In genomic region chr4:183906486-183906735, GRCh38 we compare ENCODE assay signal across 12 cellular contexts. TPM values are rescaled to one million over a fixed set of nuclear protein-coding genes. Genes with fewer than 3 reads are reported as not detected.
DNase-seq lines count a peak whose midpoint lies in the region; ATAC-seq and TF ChIP-seq lines count a peak whose summit lies in the region.
"Had no signal": no experiment of that assay in that cellular context is flagged by ENCODE, and none has a peak within 500 bp of the region (broad histone marks: within the 10 kb centered on the region; RNA-seq: fewer than 3 reads in every experiment).

No MANE protein-coding gene starts in this region.

- H3K4me1 Mint-ChIP-seq in dendritic cell treated with granulocyte-macrophage colony-stimulating factor and Interleukin-4, amounts not matched to agents 40 ng/mL and 50 ng/mL, for 4 days (ENCODE audit: low read depth), result peaks cover 21% of the 10 kb centered on the region
- H3K4me1 Mint-ChIP-seq in CD4-positive, alpha-beta memory T cell, result peaks cover 2 to 7% (median 4%) of the 10 kb centered on the region in 4 donors
- H3K4me1 Mint-ChIP-seq: central memory CD8-positive, alpha-beta T cell had no signal

- H3K4me1 ChIP-seq in HUES64 (ENCODE audit: insufficient read depth, low read length) (peaks cover 29% of the 10 kb centered on the region; the same call in 1 of the 2 replicates), liver (ENCODE audit: control insufficient read depth in 4 of 4, insufficient read depth in 4 of 4, low read length in 3 of 4) (peaks cover 3 to 25% (median 14%) of the 10 kb centered on the region in 4 donors), subcutaneous abdominal adipose tissue (ENCODE audit: control insufficient read depth in 5 of 5, insufficient read depth in 5 of 5, low read length in 5 of 5) (peaks cover 6 to 29% (median 27%) of the 10 kb centered on the region in 5 donors)
- no peaks in the 10 kb centered on the region for H3K4me1 ChIP-seq in CD4-positive, alpha-beta memory T cell (ENCODE audit: insufficient read depth, low read length)

- POLR2A ChIA-PET in CD4-positive, alpha-beta memory T cell (lab: Charles Lee; ENCODE audit: partially characterized antibody), result no interaction called here

- intact Hi-C loops in dendritic cell treated with granulocyte-macrophage colony-stimulating factor and Interleukin-4, amounts not matched to agents 40 ng/mL and 50 ng/mL, for 4 days (cut with micrococcal nuclease), result no loop called here
- intact Hi-C loops in CD4-positive, alpha-beta memory T cell (cut with micrococcal nuclease), result no loop called here

- CTCF ChIA-PET in CD4-positive, alpha-beta memory T cell (lab: Charles Lee; ENCODE audit: partially characterized antibody), result no interaction called here

- ATAC-seq in GM21381 (IDR thresholded peaks at IDR 0.05; ENCODE audit: unreplicated experiment), result no peak
- ATAC-seq: activated CD8-positive, alpha-beta T cell treated with anti-CD3 and anti-CD28 coated beads for 36 hours had no signal

- H3K27ac ChIP-seq in HUES64 (ENCODE audit: low read depth, low read length) (peak overlapping the region; percentile 45; the same call in 1 of the 2 replicates), liver (ENCODE audit: low read depth in 1 of 2, low read length in 2 of 2) (no peak overlapping the region), subcutaneous abdominal adipose tissue (ENCODE audit: low read depth, low read length) (no peak overlapping the region)
- no peak overlapping the region for H3K27ac ChIP-seq in CD4-positive, alpha-beta memory T cell (ENCODE audit: low read depth, low read length)

- no peak overlapping the region for H3K27ac Mint-ChIP-seq in dendritic cell treated with granulocyte-macrophage colony-stimulating factor and Interleukin-4, amounts not matched to agents 40 ng/mL and 50 ng/mL, for 4 days
- H3K27ac Mint-ChIP-seq in CD4-positive, alpha-beta memory T cell, result no peak overlapping the region
- H3K27ac Mint-ChIP-seq: activated CD8-positive, alpha-beta T cell treated with anti-CD3 and anti-CD28 coated beads for 36 hours had no signal

- H3K4me3 ChIP-seq in HUES64 (ENCODE audit: low read length), result peak overlapping the region; percentile 72
- peak overlapping the region in 2 of 3 donors; percentile 63 to 78 for H3K4me3 ChIP-seq in liver (ENCODE audit: low read depth in 1 of 3, low read length in 3 of 3)
- peak overlapping the region in 4 of 5 donors; percentile 56 to 74 (median 60) for H3K4me3 ChIP-seq in subcutaneous abdominal adipose tissue (ENCODE audit: low read depth in 1 of 5, low read length in 5 of 5)
- H3K4me3 ChIP-seq in CD4-positive, alpha-beta memory T cell (ENCODE audit: low read length in 2 of 2), result no peak overlapping the region

- H3K27me3 ChIP-seq in HUES64 (ENCODE audit: insufficient read depth, low read length) (peaks cover 69% of the 10 kb centered on the region), liver (ENCODE audit: control insufficient read depth in 4 of 4, insufficient read depth in 4 of 4, low read length in 3 of 4) (no peaks in the 10 kb centered on the region), subcutaneous abdominal adipose tissue (ENCODE audit: control insufficient read depth in 5 of 5, insufficient read depth in 4 of 5, low read length in 5 of 5) (peaks cover 3 to 7% (median 4%) of the 10 kb centered on the region in 5 donors)
- H3K27me3 ChIP-seq in CD4-positive, alpha-beta memory T cell (ENCODE audit: insufficient read depth, low read length), result peaks cover 16% of the 10 kb centered on the region

- 0 out of 2 replicates have a peak, but pooled peaks cover 3% of the 10 kb centered on the region for H3K9me3 ChIP-seq in HUES64 (ENCODE audit: insufficient read depth, low read depth, low read length)
- no peaks in the 10 kb centered on the region for H3K9me3 ChIP-seq in liver (ENCODE audit: control insufficient read depth in 4 of 4, low read length in 3 of 4)
- H3K9me3 ChIP-seq in subcutaneous abdominal adipose tissue (ENCODE audit: control insufficient read depth in 5 of 5, low read length in 5 of 5), result no peaks in the 10 kb centered on the region
- no peaks in the 10 kb centered on the region for H3K9me3 ChIP-seq in CD4-positive, alpha-beta memory T cell (ENCODE audit: control insufficient read depth in 1 of 2, low read length in 2 of 2)

- peak overlapping the region; percentile 89 for H3K9ac ChIP-seq in HUES64 (ENCODE audit: low read depth, low read length)
- H3K9ac ChIP-seq in liver (ENCODE audit: low read depth in 1 of 2, low read length in 2 of 2), result no peak overlapping the region
- H3K9ac ChIP-seq in subcutaneous abdominal adipose tissue (ENCODE audit: low read length in 5 of 5), result no peak overlapping the region

- no peaks in the 10 kb centered on the region for H3K36me3 Mint-ChIP-seq in dendritic cell treated with granulocyte-macrophage colony-stimulating factor and Interleukin-4, amounts not matched to agents 40 ng/mL and 50 ng/mL, for 4 days (ENCODE audit: low read depth)
- no peaks in the 10 kb centered on the region for H3K36me3 Mint-ChIP-seq in CD4-positive, alpha-beta memory T cell

- WGBS in HUES64, result under 1% methylated on average over 24 of the region's 26 CpGs
- 3% methylated on average over 26 of the region's 26 CpGs for whole genome bisulfite sequencing in liver

- H3K36me3 ChIP-seq in HUES64 (ENCODE audit: insufficient read depth, low read length), result no peaks in the 10 kb centered on the region
- no peaks in the 10 kb centered on the region for H3K36me3 ChIP-seq in liver (ENCODE audit: control insufficient read depth in 4 of 4, insufficient read depth in 3 of 4, low read depth in 1 of 4, low read length in 3 of 4)
- H3K36me3 ChIP-seq in subcutaneous abdominal adipose tissue (ENCODE audit: control insufficient read depth in 5 of 5, insufficient read depth in 5 of 5, low read length in 5 of 5), result no peaks in the 10 kb centered on the region
- no peaks in the 10 kb centered on the region for H3K36me3 ChIP-seq in CD4-positive, alpha-beta memory T cell (ENCODE audit: insufficient read depth, low read length)

- peak overlapping the region; percentile 64 for H3K4me3 Mint-ChIP-seq in dendritic cell treated with granulocyte-macrophage colony-stimulating factor and Interleukin-4, amounts not matched to agents 40 ng/mL and 50 ng/mL, for 4 days
- H3K4me3 Mint-ChIP-seq in CD4-positive, alpha-beta memory T cell, result no peak overlapping the region
- H3K4me3 Mint-ChIP-seq: central memory CD8-positive, alpha-beta T cell had no signal

- no peak for TF ChIP-seq RAD21 in liver (IDR thresholded peaks at IDR 0.05)

- no peak for TF ChIP-seq CTCF in liver (IDR thresholded peaks at IDR 0.05; ENCODE audit: low read depth, low read length, missing input control)

- H3K9me3 Mint-ChIP-seq in dendritic cell treated with granulocyte-macrophage colony-stimulating factor and Interleukin-4, amounts not matched to agents 40 ng/mL and 50 ng/mL, for 4 days, result no peaks in the 10 kb centered on the region
- peaks cover 0 to 6% (median 0%) of the 10 kb centered on the region in 8 donors for H3K9me3 Mint-ChIP-seq in CD4-positive, alpha-beta memory T cell
- H3K9me3 Mint-ChIP-seq: activated CD8-positive, alpha-beta T cell treated with anti-CD3 and anti-CD28 coated beads for 36 hours; central memory CD8-positive, alpha-beta T cell had no signal

- DNase-seq in stimulated activated CD4-positive, alpha-beta T cell treated with anti-CD3 and anti-CD28 coated beads, Interleukin-2, amount 100 ng/mL, for 24 hours, result no peak
- no peak for DNase-seq in CD4-positive, alpha-beta memory T cell
- DNase-seq in cortex of kidney (lab: John Stamatoyannopoulos, UW), result no peak
- DNase-seq: DMS153, NCI-H146 had no signal

- H3K27me3 Mint-ChIP-seq in dendritic cell treated with granulocyte-macrophage colony-stimulating factor and Interleukin-4, amounts not matched to agents 40 ng/mL and 50 ng/mL, for 4 days, result peaks cover 61% of the 10 kb centered on the region
- H3K27me3 Mint-ChIP-seq in CD4-positive, alpha-beta memory T cell, result peaks cover 36 to 37% of the 10 kb centered on the region in 2 donors

TF ChIP-seq in liver, 16 proteins besides CTCF, POLR2A, EP300 and RAD21 (continues in another document):
- TF ChIP-seq ATF3 (IDR thresholded peaks at IDR 0.05), result no peak
- TF ChIP-seq, protein P1, sequence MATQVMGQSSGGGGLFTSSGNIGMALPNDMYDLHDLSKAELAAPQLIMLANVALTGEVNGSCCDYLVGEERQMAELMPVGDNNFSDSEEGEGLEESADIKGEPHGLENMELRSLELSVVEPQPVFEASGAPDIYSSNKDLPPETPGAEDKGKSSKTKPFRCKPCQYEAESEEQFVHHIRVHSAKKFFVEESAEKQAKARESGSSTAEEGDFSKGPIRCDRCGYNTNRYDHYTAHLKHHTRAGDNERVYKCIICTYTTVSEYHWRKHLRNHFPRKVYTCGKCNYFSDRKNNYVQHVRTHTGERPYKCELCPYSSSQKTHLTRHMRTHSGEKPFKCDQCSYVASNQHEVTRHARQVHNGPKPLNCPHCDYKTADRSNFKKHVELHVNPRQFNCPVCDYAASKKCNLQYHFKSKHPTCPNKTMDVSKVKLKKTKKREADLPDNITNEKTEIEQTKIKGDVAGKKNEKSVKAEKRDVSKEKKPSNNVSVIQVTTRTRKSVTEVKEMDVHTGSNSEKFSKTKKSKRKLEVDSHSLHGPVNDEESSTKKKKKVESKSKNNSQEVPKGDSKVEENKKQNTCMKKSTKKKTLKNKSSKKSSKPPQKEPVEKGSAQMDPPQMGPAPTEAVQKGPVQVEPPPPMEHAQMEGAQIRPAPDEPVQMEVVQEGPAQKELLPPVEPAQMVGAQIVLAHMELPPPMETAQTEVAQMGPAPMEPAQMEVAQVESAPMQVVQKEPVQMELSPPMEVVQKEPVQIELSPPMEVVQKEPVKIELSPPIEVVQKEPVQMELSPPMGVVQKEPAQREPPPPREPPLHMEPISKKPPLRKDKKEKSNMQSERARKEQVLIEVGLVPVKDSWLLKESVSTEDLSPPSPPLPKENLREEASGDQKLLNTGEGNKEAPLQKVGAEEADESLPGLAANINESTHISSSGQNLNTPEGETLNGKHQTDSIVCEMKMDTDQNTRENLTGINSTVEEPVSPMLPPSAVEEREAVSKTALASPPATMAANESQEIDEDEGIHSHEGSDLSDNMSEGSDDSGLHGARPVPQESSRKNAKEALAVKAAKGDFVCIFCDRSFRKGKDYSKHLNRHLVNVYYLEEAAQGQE (IDR thresholded peaks at IDR 0.05), result no peak
- no peak for TF ChIP-seq MAX (IDR thresholded peaks at IDR 0.05)
- TF ChIP-seq TAF1 (conservative IDR thresholded peaks at IDR 0.05), result no peak
- no peak for TF ChIP-seq YY1 (IDR thresholded peaks at IDR 0.05)

RNA-seq across cellular contexts. Expression of gene STOX2, which starts 1.3 kb away (rescaled TPM):
- 19.6 TPM for polyA plus RNA-seq in HUES64 (2013, experiment 1 of 2)
- polyA plus RNA-seq in HUES64 (2013, experiment 2 of 2), result 24.2 TPM
- 10 to 100 TPM in 1 of 2 donors, 1 to 10 TPM in 1; 1.6 to 12.6 TPM for total RNA-seq in liver
- 1 to 10 TPM; 1.4 to 1.6 TPM for polyA plus RNA-seq in liver
- not detected for total RNA-seq in CD4-positive, alpha-beta memory T cell
- not detected for polyA plus RNA-seq in CD4-positive, alpha-beta memory T cell
- total RNA-seq: activated CD8-positive, alpha-beta T cell treated with anti-CD3 and anti-CD28 coated beads for 36 hours had no signal

Comparison
In these comparisons a context has a peak if more than half of its experiments do, and no peak if none do; other contexts are left out.
1. H3K4me3 ChIP-seq: peak in HUES64 (single experiment), liver (2 of 3) and subcutaneous abdominal adipose tissue (4 of 5); none in CD4-positive, alpha-beta memory T cell (0 of 2).